Comparison of ENCODE assay signal across 8 cellular contexts in the genomic region with DNA sequence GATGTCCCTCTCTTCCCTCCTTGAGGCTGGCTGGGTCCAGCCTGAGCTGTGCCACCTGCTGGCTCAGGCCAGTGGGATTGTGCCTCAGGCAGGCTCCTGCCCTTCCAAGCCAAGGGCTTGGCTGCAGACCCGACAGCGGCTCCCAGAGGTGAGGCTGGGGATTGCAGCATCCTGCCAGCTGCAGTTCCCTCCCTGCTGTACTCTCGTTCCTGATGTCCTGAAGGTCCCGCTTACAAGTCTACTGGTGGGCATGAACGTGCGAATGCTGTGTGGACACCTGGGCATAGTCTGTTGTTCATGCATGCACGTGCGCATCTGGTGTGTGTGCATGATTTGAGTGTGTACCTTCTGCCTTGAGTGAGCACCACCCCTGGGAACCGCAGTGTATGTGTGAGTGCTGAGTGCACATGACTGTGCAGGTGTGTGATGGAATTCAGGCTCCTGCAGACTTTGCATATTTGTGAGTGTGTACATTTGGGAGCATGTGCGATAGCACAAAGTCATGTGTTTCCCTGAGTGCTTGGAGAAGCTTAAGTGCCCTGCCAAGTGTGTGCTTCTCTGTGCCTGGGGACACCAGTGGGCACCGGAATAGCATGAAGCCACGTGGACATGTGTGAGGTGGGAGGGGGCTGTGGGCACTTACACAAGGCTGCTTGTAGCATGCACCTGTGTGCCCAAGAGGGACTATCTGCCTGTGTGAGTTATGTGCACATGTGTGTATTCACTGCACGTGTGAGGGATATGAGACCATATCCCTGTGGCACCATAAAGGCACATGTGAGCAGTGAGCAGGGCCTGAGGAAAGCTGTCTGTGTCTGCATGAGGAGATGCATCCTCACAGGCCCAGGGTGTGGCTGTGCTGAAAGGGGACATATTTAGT. TPM values are rescaled to one million over a fixed set of nuclear protein-coding genes. Genes with fewer than 3 reads are reported as not detected.
DNase-seq lines count a peak whose midpoint lies in the region; ATAC-seq and TF ChIP-seq lines count a peak whose summit lies in the region.

No MANE protein-coding gene starts in this region.

- BruUV-seq in PC-3 (replicated peaks; lab: Mats Ljungman, UMichigan), result no TSS peak

- no peaks in the 10 kb centered on the region for H3K27me3 ChIP-seq in DOHH2 (ENCODE audit: control insufficient read depth, low read length)
- H3K27me3 ChIP-seq in PC-3 (ENCODE audit: low read length), result no peaks in the 10 kb centered on the region
- H3K27me3 ChIP-seq in ovary, result no peaks in the 10 kb centered on the region
- H3K27me3 ChIP-seq in vagina, result no peaks in the 10 kb centered on the region

- H4K20me1 ChIP-seq in DOHH2 (ENCODE audit: control insufficient read depth, insufficient read depth, low read depth, low read length) (peaks cover 3% of the 10 kb centered on the region; the same call in 1 of the 2 replicates), PC-3 (ENCODE audit: low read length) (no peaks in the 10 kb centered on the region)

- peak; percentile 91 for TF ChIP-seq CTCF in DOHH2 (IDR thresholded peaks at IDR 0.05; ENCODE audit: low read depth, low read length, poor library complexity, severe bottlenecking)
- peak; percentile 99 for TF ChIP-seq CTCF in PC-3 (conservative IDR thresholded peaks at IDR 0.05; ENCODE audit: low read depth, low read length)
- TF ChIP-seq CTCF in ovary (IDR thresholded peaks at IDR 0.05), result peak; percentile 34 to 76 (median 55)
- peak; percentile 59 to 71 (median 67) for TF ChIP-seq CTCF in vagina (IDR thresholded peaks at IDR 0.05)

- H3K36me3 ChIP-seq in DOHH2 (ENCODE audit: control insufficient read depth, low read length), result no peaks in the 10 kb centered on the region
- H3K36me3 ChIP-seq in PC-3 (ENCODE audit: low read depth, low read length), result no peaks in the 10 kb centered on the region
- H3K36me3 ChIP-seq in ovary, result no peaks in the 10 kb centered on the region
- no peaks in the 10 kb centered on the region for H3K36me3 ChIP-seq in vagina

- peak; percentile 43 for ATAC-seq in HG03442 (IDR thresholded peaks at IDR 0.05; ENCODE audit: unreplicated experiment)
- ATAC-seq in PC-3, result peak; percentile 56
- no peak for ATAC-seq in HG02588 (IDR thresholded peaks at IDR 0.05; ENCODE audit: unreplicated experiment)

- peak; percentile 96 for DNase-seq in PC-3
- DNase-seq in activated effector memory CD4-positive, alpha-beta T cell treated with Interleukin-2 at 50 U/mL for 16 hours, result peak; percentile 32
- peak; percentile 49 for DNase-seq in foreskin melanocyte
- DNase-seq in ovary, result peak; percentile 41 to 78 (median 64)
- DNase-seq in vagina (ENCODE audit: extremely low spot score in 2 of 2), result no peak

- H3K4me3 ChIP-seq in DOHH2 (ENCODE audit: low read length) (no peak overlapping the region), PC-3 (ENCODE audit: low read length) (no peak overlapping the region), ovary (no peak overlapping the region), vagina (no peak overlapping the region)

- no peaks in the 10 kb centered on the region for H3K9me3 ChIP-seq in DOHH2 (ENCODE audit: control insufficient read depth, insufficient read depth, low read length)
- no peaks in the 10 kb centered on the region for H3K9me3 ChIP-seq in PC-3 (ENCODE audit: low read length)
- no peaks in the 10 kb centered on the region for H3K9me3 ChIP-seq in ovary
- no peaks in the 10 kb centered on the region for H3K9me3 ChIP-seq in vagina

- H3K27ac ChIP-seq in DOHH2 (ENCODE audit: low read depth, low read length) (no peak overlapping the region), PC-3 (ENCODE audit: low read length) (peak overlapping the region; percentile 72), ovary (no peak overlapping the region), vagina (no peak overlapping the region)

- H3K79me2 ChIP-seq in DOHH2 (ENCODE audit: control insufficient read depth, low read length) (no peaks in the 10 kb centered on the region), PC-3 (ENCODE audit: low read length) (no peaks in the 10 kb centered on the region)

- H3K4me2 ChIP-seq in DOHH2 (ENCODE audit: low read length) (no peak overlapping the region), PC-3 (ENCODE audit: low read length) (peak overlapping the region; percentile 6; the same call in 1 of the 2 replicates)

- CTCF ChIA-PET in PC-3 (lab: Charles Lee), result interaction anchor here (0.5 kb wide), 1 partner anchor 65 kb away, joined by 3 read pairs; no protein-coding TSS in a partner anchor

- TF ChIP-seq POLR2A in ovary (IDR thresholded peaks at IDR 0.05) (no peak), vagina (IDR thresholded peaks at IDR 0.05) (no peak)

- POLR2A ChIA-PET in PC-3 (lab: Charles Lee; ENCODE audit: unreplicated experiment), result no interaction called here

- no peak overlapping the region for H2AFZ ChIP-seq in PC-3 (ENCODE audit: low read length)

- 36 to 44% (median 36%) methylated on average over 13 of the region's 13 CpGs for WGBS in ovary, 3 donors

- no peak for TF ChIP-seq EP300 in ovary (IDR thresholded peaks at IDR 0.05)

- H3K9me2 ChIP-seq in DOHH2 (replicated peaks; ENCODE audit: control insufficient read depth, low read length), result no peaks in the 10 kb centered on the region
- no peaks in the 10 kb centered on the region for H3K9me2 ChIP-seq in PC-3 (replicated peaks; ENCODE audit: low read length)

- intact Hi-C loops in PC-3 (cut with micrococcal nuclease) (loop anchor here (1.0 kb wide), 1 partner anchor 41 kb away; no protein-coding TSS in a partner anchor), ovary (cut with DNase I) (loop anchor here in 3 of 4 donors (2.0 to 5.0 kb wide), 2 partner anchors 56 to 57 kb away; no protein-coding TSS in a partner anchor), vagina (cut with DNase I) (no loop called here)

- H3F3A ChIP-seq in DOHH2 (ENCODE audit: control insufficient read depth, insufficient read depth), result no peaks in the 10 kb centered on the region
- H3F3A ChIP-seq in PC-3 (ENCODE audit: low read length, unreplicated experiment), result peaks cover 7% of the 10 kb centered on the region

- no peaks in the 10 kb centered on the region for H3K4me1 ChIP-seq in DOHH2 (ENCODE audit: control insufficient read depth, low read length)
- peaks cover 61% of the 10 kb centered on the region for H3K4me1 ChIP-seq in PC-3 (ENCODE audit: insufficient read depth, low read length)
- peaks cover 2% of the 10 kb centered on the region for H3K4me1 ChIP-seq in ovary (ENCODE audit: insufficient read depth)
- H3K4me1 ChIP-seq in vagina, result peaks cover 25% of the 10 kb centered on the region

- H3K9ac ChIP-seq in PC-3 (ENCODE audit: low read length), result no peak overlapping the region

RNA-seq across cellular contexts. Expression of a gene that starts 19.3 kb away (rescaled TPM):
- total RNA-seq in PC-3 (2014; rRNA removed) (2,144 and 2,979 TPM in 2 replicates), ovary (100 to 1,000 TPM in 1 of 7 donors, 10 to 100 TPM in 4, 1 to 10 TPM in 1, not detected in 1; 3.7 to 379 (median 29.1) TPM), vagina (7.6 TPM)
- polyA plus RNA-seq in ovary, result 1 to 10 TPM in 1 of 2 donors, under 1 TPM in 1; 0.37 to 2.1 TPM

RNA-seq across cellular contexts. Expression of a gene that starts 22.0 kb away (rescaled TPM):
- total RNA-seq in PC-3 (2014; rRNA removed) (19.8 and 30.1 TPM in 2 replicates), ovary (10 to 100 TPM in 1 of 7 donors, 1 to 10 TPM in 2, under 1 TPM in 3, not detected in 1; 0.05 to 13.2 (median 0.99) TPM), vagina (7.9 TPM)
- 1 to 10 TPM in 1 of 2 donors, under 1 TPM in 1; 0.11 to 6.2 TPM for polyA plus RNA-seq in ovary

Comparison
In these comparisons a context has a peak if more than half of its experiments do, and no peak if none do; other contexts are left out.
1. DNase-seq: peak in PC-3 (single experiment), activated effector memory CD4-positive, alpha-beta T cell treated with Interleukin-2 at 50 U/mL for 16 hours (single experiment), foreskin melanocyte (single experiment) and ovary (5 of 5); none in vagina (0 of 2).
2. Peak in every context shown above with its lines, with median percentiles within 50 percentile points of each other: CTCF ChIP-seq.